7 cellular contexts compared by ENCODE assay signal in the genomic region with DNA sequence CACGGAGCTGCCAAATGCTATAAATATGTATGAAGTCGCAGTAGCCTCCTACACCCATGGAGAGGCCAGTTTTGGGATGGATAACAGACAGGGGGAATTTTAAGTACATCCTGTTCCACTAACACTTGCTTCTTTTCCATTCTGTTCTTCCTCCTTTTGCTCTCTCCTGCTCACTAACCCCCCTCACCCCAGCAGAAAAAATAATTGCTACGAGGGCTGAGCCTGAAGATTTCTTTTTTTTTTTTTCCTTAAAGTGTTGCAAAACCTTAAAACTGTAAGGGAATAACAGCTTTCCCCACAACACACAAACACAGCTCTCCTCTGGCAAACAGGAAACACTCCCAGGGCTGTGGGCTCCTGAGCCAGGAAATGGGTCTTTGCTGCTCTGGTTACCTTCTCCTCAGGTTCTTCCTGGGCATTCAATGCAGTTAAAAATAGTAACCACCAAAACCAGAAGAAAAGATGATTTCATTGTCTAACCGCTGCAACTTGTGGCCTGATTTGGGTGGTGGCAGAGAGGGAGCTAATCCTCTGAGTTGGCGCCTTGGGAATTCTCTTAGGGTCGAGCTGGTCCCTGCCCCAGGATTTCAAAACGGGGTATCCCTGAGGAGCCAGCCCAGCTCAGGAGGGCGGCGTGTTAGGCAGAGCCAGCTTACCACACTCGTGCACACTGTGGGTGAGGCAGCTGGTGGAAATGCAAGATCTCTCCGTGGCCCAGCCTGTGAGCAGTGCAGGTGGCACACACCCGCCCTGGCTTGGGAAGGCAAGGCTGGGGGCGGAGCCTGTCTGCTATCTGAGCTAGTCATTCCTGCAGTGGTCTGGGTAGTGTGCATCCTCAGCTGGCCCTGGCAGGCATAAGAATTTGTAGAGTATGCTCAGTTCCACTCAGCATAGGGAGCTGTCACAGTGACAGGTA. TPM values are rescaled to one million over a fixed set of nuclear protein-coding genes. Genes with fewer than 3 reads are reported as not detected.
DNase-seq lines count a peak whose midpoint lies in the region; ATAC-seq and TF ChIP-seq lines count a peak whose summit lies in the region.

No MANE protein-coding gene starts in this region.

- peak overlapping the region in 6 of 59 donors; percentile 4 to 30 (median 14) for H3K4me3 ChIP-seq in dorsolateral prefrontal cortex

- no peaks in the 10 kb centered on the region for H3K27me3 ChIP-seq in dorsolateral prefrontal cortex

- peak overlapping the region in 46 of 59 donors; percentile 1 to 85 (median 60) for H3K27ac ChIP-seq in dorsolateral prefrontal cortex

- ATAC-seq in GM19468 (IDR thresholded peaks at IDR 0.05; ENCODE audit: extremely low read depth, unreplicated experiment), result peak; percentile 55

- intact Hi-C loops in dorsolateral prefrontal cortex (cut with DNase I), result no loop called here

- DNase-seq in Kasumi-1 (lab: John Stamatoyannopoulos, UW) (peak; percentile 35 to 52), dorsolateral prefrontal cortex (peak in 7 of 10 donors; percentile 44 to 77 (median 60)), mucosa of gallbladder (ENCODE audit: low spot score) (peak; percentile 38), amniotic stem cell (lab: John Stamatoyannopoulos, UW) (no peak)
- peak; percentile 38 for DNase-seq in activated CD4-positive, alpha-beta T cell treated with anti-CD3 and anti-CD28 coated beads for 1 hour
- peak; percentile 46 to 53 for DNase-seq in stimulated activated CD8-positive, alpha-beta memory T cell treated with anti-CD3 and anti-CD28 coated beads, Interleukin-7, amount 100 ng/mL, for 4 hours (ENCODE audit: low read depth in 2 of 2)

- no peak for TF ChIP-seq CTCF in dorsolateral prefrontal cortex (IDR thresholded peaks at IDR 0.05 in 54 of 56, conservative IDR thresholded peaks at IDR 0.05 in 2 of 56; ENCODE audit: low read depth in 1 of 56, partially characterized antibody in 56 of 56)

RNA-seq across cellular contexts. Expression of a gene that starts 17.1 kb away (rescaled TPM):
- total RNA-seq in dorsolateral prefrontal cortex (100 to 1,000 TPM in 8 of 120 experiments, 10 to 100 TPM in 109, 1 to 10 TPM in 3; 6.7 to 201 (median 32.3) TPM), mucosa of gallbladder (66.0 TPM)
